Comparison of ENCODE assay signal across 1 cellular context in the genomic region with DNA sequence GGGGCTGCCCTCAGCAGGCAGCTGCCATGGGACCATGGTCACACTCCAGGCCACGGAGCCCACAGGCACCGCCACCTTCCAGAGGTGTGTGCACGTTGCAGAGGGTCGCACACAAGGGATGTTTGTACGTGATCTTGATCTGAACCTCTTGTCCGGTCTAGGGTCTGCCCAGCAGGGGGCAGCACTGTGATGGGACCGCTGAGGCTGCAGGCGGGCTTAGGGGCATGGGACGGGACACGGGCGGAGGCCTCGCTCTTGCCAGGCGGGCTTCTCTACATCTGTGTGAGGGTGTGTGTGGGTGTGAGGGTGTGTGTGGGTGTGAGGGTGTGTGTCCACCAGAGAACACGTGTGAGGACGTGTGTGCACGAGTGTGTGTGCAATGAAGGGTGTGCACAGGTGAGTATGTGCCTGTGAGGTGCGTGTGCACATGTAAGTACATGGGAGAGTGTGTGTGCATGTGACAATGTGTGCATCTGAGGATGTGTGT.
TF ChIP-seq lines count a peak whose summit lies in the region.

No MANE protein-coding gene starts in this region.

TF ChIP-seq in HepG2, 621 proteins besides CTCF, POLR2A, EP300 and RAD21 (continued from another document):
- TF ChIP-seq, protein P1, sequence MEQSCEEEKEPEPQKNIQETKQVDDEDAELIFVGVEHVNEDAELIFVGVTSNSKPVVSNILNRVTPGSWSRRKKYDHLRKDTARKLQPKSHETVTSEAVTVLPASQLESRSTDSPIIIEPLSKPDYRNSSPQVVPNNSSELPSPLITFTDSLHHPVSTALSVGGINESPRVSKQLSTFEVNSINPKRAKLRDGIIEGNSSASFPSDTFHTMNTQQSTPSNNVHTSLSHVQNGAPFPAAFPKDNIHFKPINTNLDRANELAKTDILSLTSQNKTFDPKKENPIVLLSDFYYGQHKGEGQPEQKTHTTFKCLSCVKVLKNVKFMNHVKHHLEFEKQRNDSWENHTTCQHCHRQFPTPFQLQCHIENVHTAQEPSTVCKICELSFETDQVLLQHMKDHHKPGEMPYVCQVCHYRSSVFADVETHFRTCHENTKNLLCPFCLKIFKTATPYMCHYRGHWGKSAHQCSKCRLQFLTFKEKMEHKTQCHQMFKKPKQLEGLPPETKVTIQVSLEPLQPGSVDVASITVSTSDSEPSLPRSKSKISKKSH (CRISPR knock-in tag; IDR thresholded peaks at IDR 0.05; ENCODE audit: borderline replicate concordance): no peak
- TF ChIP-seq, protein P2, sequence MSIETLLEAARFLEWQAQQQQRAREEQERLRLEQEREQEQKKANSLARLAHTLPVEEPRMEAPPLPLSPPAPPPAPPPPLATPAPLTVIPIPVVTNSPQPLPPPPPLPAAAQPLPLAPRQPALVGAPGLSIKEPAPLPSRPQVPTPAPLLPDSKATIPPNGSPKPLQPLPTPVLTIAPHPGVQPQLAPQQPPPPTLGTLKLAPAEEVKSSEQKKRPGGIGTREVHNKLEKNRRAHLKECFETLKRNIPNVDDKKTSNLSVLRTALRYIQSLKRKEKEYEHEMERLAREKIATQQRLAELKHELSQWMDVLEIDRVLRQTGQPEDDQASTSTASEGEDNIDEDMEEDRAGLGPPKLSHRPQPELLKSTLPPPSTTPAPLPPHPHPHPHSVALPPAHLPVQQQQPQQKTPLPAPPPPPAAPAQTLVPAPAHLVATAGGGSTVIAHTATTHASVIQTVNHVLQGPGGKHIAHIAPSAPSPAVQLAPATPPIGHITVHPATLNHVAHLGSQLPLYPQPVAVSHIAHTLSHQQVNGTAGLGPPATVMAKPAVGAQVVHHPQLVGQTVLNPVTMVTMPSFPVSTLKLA (IDR thresholded peaks at IDR 0.05): peak; percentile 73
- no peak for TF ChIP-seq ZNF644 (CRISPR knock-in tag; IDR thresholded peaks at IDR 0.05; ENCODE audit: low read depth)
- TF ChIP-seq ATF7 (IDR thresholded peaks at IDR 0.05): no peak
- no peak for TF ChIP-seq ATF7 (CRISPR knock-in tag; IDR thresholded peaks at IDR 0.05)
- TF ChIP-seq ZNF350 (CRISPR knock-in tag; IDR thresholded peaks at IDR 0.05; ENCODE audit: borderline replicate concordance, low read depth): no peak
- TF ChIP-seq ZNF761 (CRISPR knock-in tag; conservative IDR thresholded peaks at IDR 0.05): no peak
- TF ChIP-seq ZNF274 (CRISPR knock-in tag; IDR thresholded peaks at IDR 0.05): 0 out of 2 replicates have a peak, but pooled peaks have one; percentile 34
- TF ChIP-seq SOX13 (IDR thresholded peaks at IDR 0.05): no peak
- no peak for TF ChIP-seq SOX13 (CRISPR knock-in tag; conservative IDR thresholded peaks at IDR 0.05 in 1 of 2, IDR thresholded peaks at IDR 0.05 in 1 of 2)
- TF ChIP-seq JUN (CRISPR knock-in tag; IDR thresholded peaks at IDR 0.05): no peak
- no peak for TF ChIP-seq MTF2 (CRISPR knock-in tag; IDR thresholded peaks at IDR 0.05; ENCODE audit: borderline replicate concordance)
- TF ChIP-seq TMF1 (CRISPR knock-in tag; IDR thresholded peaks at IDR 0.05; ENCODE audit: low read depth): no peak
- TF ChIP-seq RXRB (CRISPR knock-in tag; IDR thresholded peaks at IDR 0.05; ENCODE audit: borderline replicate concordance): no peak
- TF ChIP-seq ZNF781 (CRISPR knock-in tag; IDR thresholded peaks at IDR 0.05; ENCODE audit: borderline replicate concordance, not compliant biosample characterization): no peak
- no peak for TF ChIP-seq BORCS8-MEF2B (CRISPR knock-in tag; IDR thresholded peaks at IDR 0.05)
- TF ChIP-seq POLR2AphosphoS2 (IDR thresholded peaks at IDR 0.05; ENCODE audit: low read depth, low read length): no peak
- TF ChIP-seq ATM (IDR thresholded peaks at IDR 0.05; ENCODE audit: borderline replicate concordance): no peak
- no peak for TF ChIP-seq ASH2L (IDR thresholded peaks at IDR 0.05; ENCODE audit: insufficient read length, low read depth, low read length)
- peak; percentile 69 for TF ChIP-seq STAG1 (CRISPR knock-in tag; IDR thresholded peaks at IDR 0.05)
